8 cellular contexts compared by ENCODE assay signal in the genomic region with DNA sequence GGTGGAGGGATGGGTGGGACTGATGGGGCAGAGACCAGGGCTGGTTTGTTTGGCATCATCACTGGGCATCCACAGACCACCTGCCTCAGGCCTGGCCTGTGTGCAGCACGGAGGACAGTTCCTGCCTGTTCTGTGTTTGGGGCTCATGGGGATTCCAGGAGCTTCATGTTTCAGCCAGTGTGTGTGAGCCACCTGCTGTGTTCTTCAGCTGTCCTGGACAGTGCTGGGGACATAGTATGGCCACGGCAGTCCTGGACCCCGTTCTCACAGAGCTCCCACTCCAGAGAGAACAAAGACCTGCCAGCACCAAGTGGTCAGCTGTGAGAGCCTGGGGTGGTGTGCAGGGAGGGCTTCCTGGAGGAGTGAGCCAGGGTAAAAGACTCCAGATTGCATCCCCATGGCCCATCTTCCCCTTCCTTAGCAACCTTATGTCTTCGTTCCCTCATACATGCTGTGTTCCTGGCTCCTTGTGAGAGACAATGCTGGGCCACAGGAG. TPM values are rescaled to one million over a fixed set of nuclear protein-coding genes. Genes with fewer than 3 reads are reported as not detected.
DNase-seq lines count a peak whose midpoint lies in the region; TF ChIP-seq lines count a peak whose summit lies in the region.

No MANE protein-coding gene starts in this region.

- H3K27me3 ChIP-seq in DOHH2 (ENCODE audit: control insufficient read depth, low read length) (no peaks in the 10 kb centered on the region), SJSA1 (replicated peaks) (no peaks in the 10 kb centered on the region)

- H3K4me3 ChIP-seq in DOHH2 (ENCODE audit: low read length) (peak overlapping the region; percentile 15), SJSA1 (no peak overlapping the region)

- H3K36me3 ChIP-seq in DOHH2 (ENCODE audit: control insufficient read depth, low read length) (peaks cover 63% of the 10 kb centered on the region), SJSA1 (peaks cover 81% of the 10 kb centered on the region)

- H3K36me3 Mint-ChIP-seq in progenitor cell of endocrine pancreas (ENCODE audit: insufficient read depth): peaks cover 13% of the 10 kb centered on the region

- no peaks in the 10 kb centered on the region for H3K9me3 ChIP-seq in DOHH2 (ENCODE audit: control insufficient read depth, insufficient read depth, low read length)
- H3K9me3 ChIP-seq in SJSA1 (replicated peaks): no peaks in the 10 kb centered on the region

- H3K27me3 Mint-ChIP-seq in progenitor cell of endocrine pancreas: no peaks in the 10 kb centered on the region

- TF ChIP-seq CTCF in DOHH2 (IDR thresholded peaks at IDR 0.05; ENCODE audit: low read depth, low read length, poor library complexity, severe bottlenecking) (no peak), progenitor cell of endocrine pancreas (IDR thresholded peaks at IDR 0.05; ENCODE audit: unreplicated experiment) (no peak)

- H3K4me1 Mint-ChIP-seq in progenitor cell of endocrine pancreas (ENCODE audit: low read depth): peaks cover 18% of the 10 kb centered on the region

- no peaks in the 10 kb centered on the region for H4K20me1 ChIP-seq in DOHH2 (ENCODE audit: control insufficient read depth, insufficient read depth, low read depth, low read length)

- peak overlapping the region; percentile 89 for H3K27ac Mint-ChIP-seq in progenitor cell of endocrine pancreas

- no peak overlapping the region for H3K4me3 Mint-ChIP-seq in progenitor cell of endocrine pancreas (ENCODE audit: low read depth)

- H3K9me3 Mint-ChIP-seq in progenitor cell of endocrine pancreas (ENCODE audit: low read depth): no peaks in the 10 kb centered on the region

- DNase-seq in SJSA1 (ENCODE audit: low read depth in 1 of 2, low spot score in 2 of 2) (no peak), epithelial cell of prostate (ENCODE audit: low read depth, low spot score) (no peak), progenitor cell of endocrine pancreas (ENCODE audit: low spot score, unreplicated experiment) (no peak), NCI-H1694 treated with DMSO at 0.1 percent for 48 hours (lab: John Stamatoyannopoulos, UW) (no peak), NCI-H1105 treated with DMSO at 0.1 percent for 48 hours (lab: John Stamatoyannopoulos, UW) (no peak), occipital lobe (lab: John Stamatoyannopoulos, UW) (no peak), NCI-H2227 treated with DMSO at 0.1 percent for 48 hours (lab: John Stamatoyannopoulos, UW) (no peak)

- H3K27ac ChIP-seq in DOHH2 (ENCODE audit: low read depth, low read length) (peak overlapping the region; percentile 63), SJSA1 (peak overlapping the region; percentile 21; the same call in 1 of the 2 replicates), epithelial cell of prostate (peak overlapping the region; percentile 95)

- peak overlapping the region; percentile 97 for H3K4me2 ChIP-seq in DOHH2 (ENCODE audit: low read length)

- no peaks in the 10 kb centered on the region for H3K9me2 ChIP-seq in DOHH2 (replicated peaks; ENCODE audit: control insufficient read depth, low read length)

- H3K79me2 ChIP-seq in DOHH2 (ENCODE audit: control insufficient read depth, low read length): peaks cover 42% of the 10 kb centered on the region

- H3K4me1 ChIP-seq in DOHH2 (ENCODE audit: control insufficient read depth, low read length): peaks cover 43% of the 10 kb centered on the region
- H3K4me1 ChIP-seq in SJSA1 (replicated peaks): peaks cover 23% of the 10 kb centered on the region

- peaks cover 21% of the 10 kb centered on the region for H3F3A ChIP-seq in DOHH2 (ENCODE audit: control insufficient read depth, insufficient read depth)

RNA-seq across cellular contexts. Expression of gene CCDC97, which starts 2.0 kb away (rescaled TPM):
- 6.0 and 10.7 TPM in 2 replicates for total RNA-seq in SJSA1 (2014; rRNA removed; shearing (Covaris generic))
- total RNA-seq in progenitor cell of endocrine pancreas: 44.9 and 46.5 TPM in 2 replicates
- total RNA-seq in occipital lobe: 6.4 TPM

RNA-seq across cellular contexts. Expression of gene HNRNPUL1, which starts 43.8 kb away (rescaled TPM):
- 147 and 162 TPM in 2 replicates for total RNA-seq in SJSA1 (2014; rRNA removed; shearing (Covaris generic))
- total RNA-seq in progenitor cell of endocrine pancreas: 256 and 259 TPM in 2 replicates
- total RNA-seq in occipital lobe: 64.7 TPM

RNA-seq across cellular contexts. Expression of gene TGFB1, which starts 45.7 kb away (rescaled TPM):
- total RNA-seq in SJSA1 (2014; rRNA removed; shearing (Covaris generic)): 16.4 and 17.4 TPM in 2 replicates
- 4.3 and 5.5 TPM in 2 replicates for total RNA-seq in progenitor cell of endocrine pancreas
- total RNA-seq in occipital lobe: 0.94 TPM

RNA-seq across cellular contexts. Expression of gene B9D2, which starts 55.9 kb away (rescaled TPM):
- 3.3 and 10.7 TPM in 2 replicates for total RNA-seq in SJSA1 (2014; rRNA removed; shearing (Covaris generic))
- total RNA-seq in progenitor cell of endocrine pancreas: 8.6 and 10.7 TPM in 2 replicates
- total RNA-seq in occipital lobe: 5.3 TPM

Comparison
In these comparisons a context has a peak if more than half of its experiments do, and no peak if none do; other contexts are left out.
1. H3K27ac ChIP-seq: peak in every context shown above with its lines; median percentile 95 in epithelial cell of prostate; 63 in DOHH2; 21 in SJSA1.